Comparison of ENCODE assay signal across 18 cellular contexts in the genomic region with DNA sequence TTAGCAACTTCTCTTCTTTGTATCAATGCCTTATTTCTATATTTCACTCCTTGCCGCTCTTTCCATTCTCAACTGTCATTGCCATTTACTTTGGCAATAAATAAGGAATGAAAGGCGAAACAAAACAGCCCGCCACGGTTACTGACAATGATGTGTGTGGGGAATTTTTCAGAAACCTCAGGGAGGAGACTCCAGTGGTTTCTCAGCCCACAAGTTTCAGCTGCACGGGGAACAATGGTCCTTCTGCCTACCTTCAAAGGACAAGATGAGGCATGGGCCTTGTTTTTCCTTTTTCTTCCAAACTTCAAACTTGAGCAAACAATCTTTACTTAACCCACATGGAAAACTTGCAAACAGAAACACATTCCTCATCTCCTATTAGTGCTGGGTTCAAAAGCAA.
DNase-seq lines count a peak whose midpoint lies in the region; ATAC-seq and TF ChIP-seq lines count a peak whose summit lies in the region.
"Had no signal": no experiment of that assay in that cellular context is flagged by ENCODE, and none has a peak within 500 bp of the region (broad histone marks: within the 10 kb centered on the region; RNA-seq: fewer than 3 reads in every experiment).

No MANE protein-coding gene starts in this region.

- no peak overlapping the region for H3K27ac ChIP-seq in osteoblast (ENCODE audit: low read depth, low read length)
- H3K27ac ChIP-seq: BLaER1 treated with 17β-estradiol and CSF1 and Interleukin-3, amounts not matched to agents 10 nM and 100 nM; HL-60 had no signal

- H3K4me1 Mint-ChIP-seq in type B pancreatic cell (ENCODE audit: unreplicated experiment), result peaks cover 16% of the 10 kb centered on the region
- H3K4me1 Mint-ChIP-seq: B cell, H9 had no signal

- H3K27me3 ChIP-seq in osteoblast (ENCODE audit: insufficient read depth, low read length), result no peaks in the 10 kb centered on the region
- H3K27me3 ChIP-seq: BLaER1 treated with 17β-estradiol and CSF1 and Interleukin-3, amounts not matched to agents 10 nM and 100 nM had no signal

- H3K27me3 Mint-ChIP-seq in type B pancreatic cell, result no peaks in the 10 kb centered on the region
- H3K27me3 Mint-ChIP-seq: B cell had no signal

- no peaks in the 10 kb centered on the region for H3K36me3 ChIP-seq in osteoblast (ENCODE audit: insufficient read depth, low read length)
- H3K36me3 ChIP-seq: BLaER1 treated with 17β-estradiol and CSF1 and Interleukin-3, amounts not matched to agents 10 nM and 100 nM had no signal

- no peaks in the 10 kb centered on the region for H3K9me3 ChIP-seq in osteoblast (ENCODE audit: low read depth, low read length)

- H3K4me1 ChIP-seq in osteoblast (ENCODE audit: insufficient read depth, low read length), result no peaks in the 10 kb centered on the region
- H3K4me1 ChIP-seq: BLaER1 treated with 17β-estradiol and CSF1 and Interleukin-3, amounts not matched to agents 10 nM and 100 nM had no signal

- H4K20me1 ChIP-seq in osteoblast (ENCODE audit: insufficient read depth, low read length), result no peaks in the 10 kb centered on the region
- H4K20me1 ChIP-seq: BLaER1 treated with 17β-estradiol and CSF1 and Interleukin-3, amounts not matched to agents 10 nM and 100 nM had no signal

- H3K79me2 ChIP-seq in osteoblast (ENCODE audit: insufficient read depth, low read length), result no peaks in the 10 kb centered on the region

- ATAC-seq in HG02973 (IDR thresholded peaks at IDR 0.05; ENCODE audit: unreplicated experiment), result no peak
- no peak for ATAC-seq in GM18858 (IDR thresholded peaks at IDR 0.05; ENCODE audit: unreplicated experiment)
- ATAC-seq: CD8-positive, alpha-beta T cell; GM12878 had no signal

- DNase-seq in RPMI7951 (ENCODE audit: low read depth), result peak; percentile 7
- DNase-seq in astrocyte of the hippocampus (ENCODE audit: low read depth, low spot score), result peak; percentile 76
- DNase-seq in osteoblast (ENCODE audit: insufficient read length, low spot score, missing footprints), result peak; percentile 14
- no peak for DNase-seq in type B pancreatic cell (ENCODE audit: extremely low spot score, unreplicated experiment)
- no peak for DNase-seq in NCI-H82 treated with DMSO at 0.1 percent for 48 hours (lab: John Stamatoyannopoulos, UW; ENCODE audit: unreplicated experiment)
- DNase-seq: Calu3; CD8-positive, alpha-beta T cell; DMS 273 treated with DMSO at 0.1 percent for 48 hours; DMS53; DND-41; EL; H9 had no signal

- H3K9me3 Mint-ChIP-seq in type B pancreatic cell, result peaks cover 6% of the 10 kb centered on the region
- H3K9me3 Mint-ChIP-seq: CD8-positive, alpha-beta T cell had no signal

- H3K4me3 Mint-ChIP-seq in type B pancreatic cell, result no peak overlapping the region
- H3K4me3 Mint-ChIP-seq: B cell; CD8-positive, alpha-beta T cell; H9 had no signal

- H3K27ac Mint-ChIP-seq in type B pancreatic cell, result peak overlapping the region; percentile 25
- H3K27ac Mint-ChIP-seq: B cell; CD8-positive, alpha-beta T cell; H9 had no signal

- no peak for TF ChIP-seq CTCF in osteoblast (IDR thresholded peaks at IDR 0.05; ENCODE audit: extremely low read depth, low read depth, low read length)
- TF ChIP-seq CTCF in type B pancreatic cell (conservative IDR thresholded peaks at IDR 0.05), result no peak

- H2AFZ ChIP-seq in osteoblast (ENCODE audit: low read length), result no peak overlapping the region

- H3K4me3 ChIP-seq in osteoblast (ENCODE audit: insufficient read depth, low read length), result no peak overlapping the region
- H3K4me3 ChIP-seq: BLaER1 treated with 17β-estradiol and CSF1 and Interleukin-3, amounts not matched to agents 10 nM and 100 nM; GM12878 had no signal

- no peak overlapping the region for H3K4me2 ChIP-seq in osteoblast (ENCODE audit: insufficient read depth, low read length)
- H3K4me2 ChIP-seq: BLaER1 treated with 17β-estradiol and CSF1 and Interleukin-3, amounts not matched to agents 10 nM and 100 nM had no signal

- no peaks in the 10 kb centered on the region for H3K36me3 Mint-ChIP-seq in type B pancreatic cell
- H3K36me3 Mint-ChIP-seq: CD8-positive, alpha-beta T cell had no signal

Comparison
In these comparisons a context has a peak if more than half of its experiments do, and no peak if none do; other contexts are left out.
1. DNase-seq: peak in RPMI7951 (single experiment), astrocyte of the hippocampus (single experiment) and osteoblast (single experiment); none in type B pancreatic cell (single experiment) and NCI-H82 treated with DMSO at 0.1 percent for 48 hours (single experiment).